In the genomic region with DNA sequence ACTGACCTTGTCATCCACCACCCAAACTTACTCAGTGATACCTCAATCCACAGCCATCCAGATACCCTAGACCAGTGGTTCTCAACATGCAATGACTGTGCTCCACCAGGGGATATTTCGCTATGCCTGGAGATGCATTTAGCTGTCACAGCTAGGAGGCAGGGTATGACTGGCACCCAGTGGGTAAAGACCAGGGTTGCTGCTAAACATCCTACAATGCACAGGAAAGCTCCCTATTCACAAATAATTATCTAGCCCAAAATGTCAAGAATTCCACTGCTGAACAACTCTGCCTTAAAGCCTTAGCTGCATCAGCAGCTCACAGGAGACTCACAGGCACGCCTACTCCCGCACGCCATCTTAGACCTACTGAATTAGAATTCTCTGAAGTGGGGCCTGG, we compare ENCODE assay signal across 1 cellular context.
TF ChIP-seq lines count a peak whose summit lies in the region.

No MANE protein-coding gene starts in this region.

TF ChIP-seq in HCT116, 20 proteins besides CTCF, POLR2A, EP300 and RAD21 (continued from another document):
- TF ChIP-seq, protein P1, sequence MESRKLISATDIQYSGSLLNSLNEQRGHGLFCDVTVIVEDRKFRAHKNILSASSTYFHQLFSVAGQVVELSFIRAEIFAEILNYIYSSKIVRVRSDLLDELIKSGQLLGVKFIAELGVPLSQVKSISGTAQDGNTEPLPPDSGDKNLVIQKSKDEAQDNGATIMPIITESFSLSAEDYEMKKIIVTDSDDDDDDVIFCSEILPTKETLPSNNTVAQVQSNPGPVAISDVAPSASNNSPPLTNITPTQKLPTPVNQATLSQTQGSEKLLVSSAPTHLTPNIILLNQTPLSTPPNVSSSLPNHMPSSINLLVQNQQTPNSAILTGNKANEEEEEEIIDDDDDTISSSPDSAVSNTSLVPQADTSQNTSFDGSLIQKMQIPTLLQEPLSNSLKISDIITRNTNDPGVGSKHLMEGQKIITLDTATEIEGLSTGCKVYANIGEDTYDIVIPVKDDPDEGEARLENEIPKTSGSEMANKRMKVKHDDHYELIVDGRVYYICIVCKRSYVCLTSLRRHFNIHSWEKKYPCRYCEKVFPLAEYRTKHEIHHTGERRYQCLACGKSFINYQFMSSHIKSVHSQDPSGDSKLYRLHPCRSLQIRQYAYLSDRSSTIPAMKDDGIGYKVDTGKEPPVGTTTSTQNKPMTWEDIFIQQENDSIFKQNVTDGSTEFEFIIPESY (IDR thresholded peaks at IDR 0.05; ENCODE audit: extremely low read depth, insufficient replicate concordance, low read length) = no peak
- TF ChIP-seq, protein P2, sequence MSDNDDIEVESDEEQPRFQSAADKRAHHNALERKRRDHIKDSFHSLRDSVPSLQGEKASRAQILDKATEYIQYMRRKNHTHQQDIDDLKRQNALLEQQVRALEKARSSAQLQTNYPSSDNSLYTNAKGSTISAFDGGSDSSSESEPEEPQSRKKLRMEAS (IDR thresholded peaks at IDR 0.05) = no peak
- TF ChIP-seq FOSL1 (IDR thresholded peaks at IDR 0.05; ENCODE audit: low read depth) = no peak
- TF ChIP-seq ZFX (IDR thresholded peaks at IDR 0.05) = no peak
